Comparison of ENCODE assay signal across 17 cellular contexts in genomic region chr9:95382433-95382832, GRCh38.
"Had no signal": no experiment of that assay in that cellular context is flagged by ENCODE, and none has a peak within 500 bp of the region (broad histone marks: within the 10 kb centered on the region; RNA-seq: fewer than 3 reads in every experiment).

No MANE protein-coding gene starts in this region.

- H3K36me3 Mint-ChIP-seq: activated naive CD4-positive, alpha-beta T cell treated with anti-CD3 and anti-CD28 coated beads, Interleukin-2, amount 10 ng/mL, durations not matched to agents 7 days and 5 days; stimulated activated naive B cell treated with anti-CD40 and anti-IgM and Interleukin-4, amounts not matched to agents 10 μg/mL and 1 μg/mL and 100 μg/mL, for 72 hours; WTC11 had no signal

- H3K4me1 ChIP-seq: left lung, psoas muscle, transverse colon had no signal

- DNase-seq: activated CD4-positive, alpha-beta T cell treated with anti-CD3 and anti-CD28 coated beads, Interleukin-2, amount 10 ng/mL, durations not matched to agents 7 days and 5 days; activated CD8-positive, alpha-beta memory T cell treated with anti-CD3 and anti-CD28 coated beads for 24 hours; activated naive CD4-positive, alpha-beta T cell treated with anti-CD3 and anti-CD28 coated beads, Interleukin-2, amount 10 ng/mL, durations not matched to agents 7 days and 5 days; effector CD4-positive, alpha-beta T cell; head of caudate nucleus; left lung; psoas muscle; sigmoid colon; stimulated activated CD4-positive, alpha-beta T cell treated with anti-CD3 and anti-CD28 coated beads, Interleukin-2, amount 100 ng/mL, for 24 hours; stimulated activated naive B cell treated with anti-CD40 and anti-IgM and Interleukin-4, amounts not matched to agents 10 μg/mL and 1 μg/mL and 100 μg/mL, for 72 hours; substantia nigra; transverse colon had no signal

- H3K4me1 Mint-ChIP-seq: activated CD4-positive, alpha-beta T cell treated with anti-CD3 and anti-CD28 coated beads, Interleukin-2, amount 10 ng/mL, durations not matched to agents 7 days and 5 days; activated naive CD4-positive, alpha-beta T cell treated with anti-CD3 and anti-CD28 coated beads, Interleukin-2, amount 10 ng/mL, durations not matched to agents 7 days and 5 days; stimulated activated naive B cell treated with anti-CD40 and anti-IgM and Interleukin-4, amounts not matched to agents 10 μg/mL and 1 μg/mL and 100 μg/mL, for 72 hours; WTC11 had no signal

- H3K27ac Mint-ChIP-seq: activated CD4-positive, alpha-beta T cell treated with anti-CD3 and anti-CD28 coated beads, Interleukin-2, amount 10 ng/mL, durations not matched to agents 7 days and 5 days; activated naive CD4-positive, alpha-beta T cell treated with anti-CD3 and anti-CD28 coated beads, Interleukin-2, amount 10 ng/mL, durations not matched to agents 7 days and 5 days; activated T-helper 2 cell treated with anti-CD3 and anti-CD28 coated beads, Interferon-gamma antibody, Interleukin-2, Interleukin-4, amounts not matched to agents 10 μg/mL and 5 μg/mL and 100 μg/mL, durations not matched to agents 14 hours and 24 hours and 36 hours; stimulated activated naive B cell treated with anti-CD40 and anti-IgM and Interleukin-4, amounts not matched to agents 10 μg/mL and 1 μg/mL and 100 μg/mL, for 72 hours; WTC11 had no signal

- H3K4me3 ChIP-seq: coronary artery, left lung, psoas muscle, sigmoid colon, transverse colon had no signal

- ATAC-seq: left lung; psoas muscle; stimulated activated naive B cell treated with anti-CD40 and anti-IgM and Interleukin-4, amounts not matched to agents 10 μg/mL and 1 μg/mL and 100 μg/mL, for 72 hours; WTC11 had no signal

- H3K27ac ChIP-seq: coronary artery, foreskin keratinocyte, left lung, psoas muscle, sigmoid colon, transverse colon had no signal

- FAIRE-seq: endothelial cell of umbilical vein had no signal

- H3K9me3 ChIP-seq: left lung, psoas muscle, sigmoid colon, transverse colon had no signal

- H3K36me3 ChIP-seq: left lung, sigmoid colon, transverse colon had no signal

- H3K9me3 Mint-ChIP-seq: activated CD4-positive, alpha-beta T cell treated with anti-CD3 and anti-CD28 coated beads, Interleukin-2, amount 10 ng/mL, durations not matched to agents 7 days and 5 days; activated naive CD4-positive, alpha-beta T cell treated with anti-CD3 and anti-CD28 coated beads, Interleukin-2, amount 10 ng/mL, durations not matched to agents 7 days and 5 days; activated T-helper 2 cell treated with anti-CD3 and anti-CD28 coated beads, Interferon-gamma antibody, Interleukin-2, Interleukin-4, amounts not matched to agents 10 μg/mL and 5 μg/mL and 100 μg/mL, durations not matched to agents 14 hours and 24 hours and 36 hours; stimulated activated naive B cell treated with anti-CD40 and anti-IgM and Interleukin-4, amounts not matched to agents 10 μg/mL and 1 μg/mL and 100 μg/mL, for 72 hours had no signal

- H3K4me3 Mint-ChIP-seq: activated CD4-positive, alpha-beta T cell treated with anti-CD3 and anti-CD28 coated beads, Interleukin-2, amount 10 ng/mL, durations not matched to agents 7 days and 5 days; activated naive CD4-positive, alpha-beta T cell treated with anti-CD3 and anti-CD28 coated beads, Interleukin-2, amount 10 ng/mL, durations not matched to agents 7 days and 5 days; stimulated activated naive B cell treated with anti-CD40 and anti-IgM and Interleukin-4, amounts not matched to agents 10 μg/mL and 1 μg/mL and 100 μg/mL, for 72 hours; WTC11 had no signal

- H3K27me3 ChIP-seq: foreskin keratinocyte, sigmoid colon, transverse colon had no signal
